12 cellular contexts compared by ENCODE assay signal in the genomic region with DNA sequence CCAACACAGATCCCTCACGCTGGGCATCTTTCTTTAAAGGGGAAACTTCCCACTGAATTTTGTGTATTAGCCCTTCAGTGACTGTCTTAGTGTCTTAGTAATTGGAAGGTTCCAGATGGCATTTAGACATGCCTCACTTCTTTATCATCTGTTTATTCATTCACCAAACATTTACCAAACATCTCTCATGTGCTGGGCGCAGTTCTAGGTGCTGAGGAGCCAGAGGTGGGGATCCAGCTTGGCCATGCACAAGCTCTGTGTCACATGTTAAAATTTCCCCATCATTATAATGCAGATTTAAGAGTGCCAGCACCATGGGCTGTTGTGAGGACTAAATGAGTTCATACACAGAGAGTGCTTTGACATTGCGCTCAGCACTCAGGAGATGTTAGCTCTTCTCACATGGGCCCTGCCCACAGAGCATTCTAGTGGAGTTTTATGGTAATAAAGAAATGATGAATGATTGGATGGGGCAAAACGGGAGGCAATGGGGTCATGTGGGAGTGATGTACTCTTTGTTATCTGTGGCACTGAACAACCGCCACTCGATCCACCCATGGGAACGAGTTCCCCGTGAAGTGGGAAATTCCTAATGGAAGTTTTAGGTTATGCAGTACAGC.
DNase-seq lines count a peak whose midpoint lies in the region; ATAC-seq and TF ChIP-seq lines count a peak whose summit lies in the region.
"Had no signal": no experiment of that assay in that cellular context is flagged by ENCODE, and none has a peak within 500 bp of the region (broad histone marks: within the 10 kb centered on the region; RNA-seq: fewer than 3 reads in every experiment).

No MANE protein-coding gene starts in this region.

- POLR2A ChIA-PET in OCI-LY7 (lab: Charles Lee) = interaction anchor here (0.7 to 1.9 kb wide), 4 partner anchors 132 to 162 kb away, joined by 3 to 5 read pairs (median 4); no protein-coding TSS in a partner anchor

- no peak for TF ChIP-seq CTCF in OCI-LY7 (conservative IDR thresholded peaks at IDR 0.05; ENCODE audit: low read length)
- no peak for TF ChIP-seq CTCF in fibroblast of the aortic adventitia (IDR thresholded peaks at IDR 0.05; ENCODE audit: insufficient read depth, low read length)
- TF ChIP-seq CTCF in psoas muscle (IDR thresholded peaks at IDR 0.05) = no peak

- ATAC-seq in psoas muscle (no peak), HG02623 (IDR thresholded peaks at IDR 0.05; ENCODE audit: unreplicated experiment) (no peak), GM21390 (IDR thresholded peaks at IDR 0.05; ENCODE audit: unreplicated experiment) (no peak), GM21367 (IDR thresholded peaks at IDR 0.05; ENCODE audit: unreplicated experiment) (no peak)
- ATAC-seq: GM12878, Panc1 had no signal

- H3K36me3 ChIP-seq in OCI-LY7 (ENCODE audit: insufficient read depth, low read length) = no peaks in the 10 kb centered on the region
- no peaks in the 10 kb centered on the region for H3K36me3 ChIP-seq in psoas muscle (ENCODE audit: insufficient read depth in 1 of 2, low read depth in 1 of 2)

- H3K4me2 ChIP-seq in OCI-LY7 (ENCODE audit: low read length) = 0 out of 2 replicates have a peak overlapping the region, but pooled peaks have one; percentile 41

- no peaks in the 10 kb centered on the region for H3K9me2 ChIP-seq in OCI-LY7 (ENCODE audit: insufficient read depth, low read length)

- DNase-seq in EH (ENCODE audit: low read depth) (peak; percentile 58), OCI-LY7 (ENCODE audit: low spot score) (no peak), fibroblast of the aortic adventitia (ENCODE audit: low read depth) (peak; percentile 16), psoas muscle (no peak), activated gamma-delta T cell treated with Interleukin-2 at 50 U/mL for 16 hours (no peak)
- DNase-seq: naive thymus-derived CD8-positive, alpha-beta T cell; stimulated activated CD4-positive, alpha-beta T cell treated with anti-CD3 and anti-CD28 coated beads, Interleukin-15, amount 100 ng/mL, for 24 hours had no signal

- H3K4me3 ChIP-seq in OCI-LY7 (ENCODE audit: low read depth, low read length, poor library complexity, severe bottlenecking) (no peak overlapping the region), fibroblast of the aortic adventitia (ENCODE audit: low read depth, low read length) (no peak overlapping the region), psoas muscle (peak overlapping the region; percentile 43)
- H3K4me3 ChIP-seq: GM12878 had no signal

- CTCF ChIA-PET in OCI-LY7 (lab: Charles Lee; ENCODE audit: unreplicated experiment) = interaction anchor here (1.0 to 3.5 kb wide), 2 partner anchors 12 to 162 kb away, joined by 3 to 22 read pairs; no protein-coding TSS in a partner anchor

- intact Hi-C loops in OCI-LY7 (cut with micrococcal nuclease; ENCODE audit: unreplicated experiment) (loop anchor here (5.0 to 10.0 kb wide), 4 partner anchors 51 to 721 kb away; no protein-coding TSS in a partner anchor), psoas muscle (cut with DNase I) (loop anchor here (5.0 to 10.0 kb wide), 5 partner anchors 131 to 719 kb away; no protein-coding TSS in a partner anchor)

- H3K4me1 ChIP-seq in OCI-LY7 (ENCODE audit: insufficient read depth, low read length, poor library complexity, severe bottlenecking) (peaks cover 30% of the 10 kb centered on the region), psoas muscle (peaks cover 14% of the 10 kb centered on the region)

- BruUV-seq in OCI-LY7 (replicated peaks; lab: Mats Ljungman, UMichigan) = no TSS peak

- 83 to 89% (median 87%) methylated on average over 8 of the region's 8 CpGs for WGBS in psoas muscle, 3 donors

- H3K9me3 ChIP-seq in OCI-LY7 (ENCODE audit: low read length) (no peaks in the 10 kb centered on the region), psoas muscle (no peaks in the 10 kb centered on the region)

- H4K20me1 ChIP-seq in OCI-LY7 (ENCODE audit: insufficient read depth, low read length) = no peaks in the 10 kb centered on the region

- H3K27ac ChIP-seq in OCI-LY7 (ENCODE audit: low read depth, low read length, poor library complexity, severe bottlenecking) (no peak overlapping the region), psoas muscle (no peak overlapping the region)

- no peak overlapping the region for H2AFZ ChIP-seq in OCI-LY7 (ENCODE audit: low read length)

- no peaks in the 10 kb centered on the region for H3K79me2 ChIP-seq in OCI-LY7 (ENCODE audit: insufficient read depth, low read depth, low read length)

- no peaks in the 10 kb centered on the region for H3K27me3 ChIP-seq in psoas muscle (ENCODE audit: insufficient read depth in 3 of 3, low read length in 2 of 3)

Comparison
In these comparisons a context has a peak if more than half of its experiments do, and no peak if none do; other contexts are left out.
1. DNase-seq: peak in EH (single experiment) and fibroblast of the aortic adventitia (single experiment); none in OCI-LY7 (single experiment), psoas muscle (0 of 2) and activated gamma-delta T cell treated with Interleukin-2 at 50 U/mL for 16 hours (single experiment).